Comparison of ENCODE assay signal across 10 cellular contexts in the genomic region with DNA sequence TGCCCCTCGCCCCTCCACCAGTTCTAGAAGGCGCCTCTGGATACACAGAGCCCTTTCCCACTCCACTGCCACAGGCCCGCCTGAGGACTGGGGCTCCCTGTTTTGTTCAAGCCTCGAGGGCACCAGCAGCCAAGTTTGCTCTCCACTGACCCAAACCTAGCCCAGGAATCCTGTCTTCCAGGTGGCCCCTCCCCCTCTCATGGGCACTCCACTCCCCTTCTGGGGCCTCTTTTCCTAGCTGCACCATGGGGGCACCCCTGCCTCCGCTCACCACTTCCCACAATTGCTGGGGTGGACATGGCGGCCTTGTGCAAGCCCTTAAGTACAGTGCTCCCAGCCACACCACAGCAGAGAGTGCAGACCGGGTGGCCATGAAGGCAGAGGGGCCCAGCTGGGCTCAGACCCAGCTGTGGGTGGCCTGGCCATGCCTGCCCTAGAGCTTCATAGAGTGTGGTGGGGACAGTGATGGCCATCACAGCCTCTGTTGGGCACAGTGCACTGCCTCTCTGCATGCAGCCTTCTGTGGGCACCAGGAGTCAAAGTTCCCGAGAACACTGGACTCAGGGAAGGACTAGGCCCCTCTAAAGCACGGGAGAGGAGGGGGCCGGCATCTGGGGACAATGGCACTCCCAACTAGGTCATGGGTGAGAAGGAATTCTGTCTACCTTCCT. TPM values are rescaled to one million over a fixed set of nuclear protein-coding genes. Genes with fewer than 3 reads are reported as not detected.
DNase-seq lines count a peak whose midpoint lies in the region; ATAC-seq and TF ChIP-seq lines count a peak whose summit lies in the region.
"Had no signal": no experiment of that assay in that cellular context is flagged by ENCODE, and none has a peak within 500 bp of the region (broad histone marks: within the 10 kb centered on the region; RNA-seq: fewer than 3 reads in every experiment).

No MANE protein-coding gene starts in this region.

- TF ChIP-seq CTCF in Panc1 (IDR thresholded peaks at IDR 0.05): no peak
- peak in 1 of 6 experiments; percentile 1 for TF ChIP-seq CTCF in esophagus squamous epithelium (IDR thresholded peaks at IDR 0.05)
- TF ChIP-seq CTCF in neural progenitor cell (IDR thresholded peaks at IDR 0.05): no peak
- no peak for TF ChIP-seq CTCF in upper lobe of right lung (IDR thresholded peaks at IDR 0.05)

- H3K27ac ChIP-seq in Panc1 (ENCODE audit: low read length): peak overlapping the region; percentile 12; the same call in 1 of the 2 replicates
- peak overlapping the region; percentile 77 to 94 (median 91) for H3K27ac ChIP-seq in esophagus squamous epithelium
- no peak overlapping the region for H3K27ac ChIP-seq in neural progenitor cell
- peak overlapping the region; percentile 78 for H3K27ac ChIP-seq in upper lobe of right lung

- peaks cover 28% of the 10 kb centered on the region for H3K4me1 Mint-ChIP-seq in neural progenitor cell

- H3F3A ChIP-seq in neural progenitor cell (ENCODE audit: low read depth): peaks cover 10% of the 10 kb centered on the region

- intact Hi-C loops in Panc1 (cut with micrococcal nuclease; ENCODE audit: unreplicated experiment): no loop called here
- intact Hi-C loops in esophagus squamous epithelium (cut with DNase I): loop anchor here (10.0 kb wide), 1 partner anchor 78 kb away; no protein-coding TSS in a partner anchor
- intact Hi-C loops in upper lobe of right lung (cut with DNase I): no loop called here

- H3K4me2 ChIP-seq in neural progenitor cell: peak overlapping the region; percentile 88

- peaks cover 15% of the 10 kb centered on the region for H3K79me2 ChIP-seq in neural progenitor cell (ENCODE audit: low read depth)

- DNase-seq in Panc1 (ENCODE audit: low read depth, low spot score) (no peak), esophagus squamous epithelium (lab: John Stamatoyannopoulos, UW) (no peak), neural progenitor cell (ENCODE audit: low spot score) (no peak), upper lobe of right lung (no peak), activated T-cell treated with anti-CD3 and anti-CD28 coated beads for 4 hours (no peak)
- DNase-seq: GDM1; hippocampal formation; stimulated activated naive B cell treated with anti-CD40 and anti-IgM and Interleukin-4, amounts not matched to agents 10 μg/mL and 1 μg/mL and 100 μg/mL, for 72 hours had no signal

- H3K4me3 ChIP-seq in Panc1 (ENCODE audit: low read depth in 2 of 2, low read length in 2 of 2) (peak overlapping the region in 1 of 2 experiments; percentile 59; a peak in 2 of 4 replicates), esophagus squamous epithelium (peak overlapping the region; percentile 56 to 72 (median 68)), neural progenitor cell (peak overlapping the region; percentile 65), upper lobe of right lung (peak overlapping the region; percentile 69)

- H3K36me3 Mint-ChIP-seq in neural progenitor cell: no peaks in the 10 kb centered on the region
- H3K36me3 Mint-ChIP-seq: stimulated activated naive B cell treated with anti-CD40 and anti-IgM and Interleukin-4, amounts not matched to agents 10 μg/mL and 1 μg/mL and 100 μg/mL, for 72 hours had no signal

- no peaks in the 10 kb centered on the region for H3K9me3 ChIP-seq in Panc1 (ENCODE audit: control insufficient read depth, insufficient read depth, low read depth, low read length)
- H3K9me3 ChIP-seq in esophagus squamous epithelium: no peaks in the 10 kb centered on the region
- no peaks in the 10 kb centered on the region for H3K9me3 ChIP-seq in neural progenitor cell (ENCODE audit: low read depth)
- no peaks in the 10 kb centered on the region for H3K9me3 ChIP-seq in upper lobe of right lung

- no peak overlapping the region for H3K27ac Mint-ChIP-seq in neural progenitor cell
- H3K27ac Mint-ChIP-seq: stimulated activated naive B cell treated with anti-CD40 and anti-IgM and Interleukin-4, amounts not matched to agents 10 μg/mL and 1 μg/mL and 100 μg/mL, for 72 hours had no signal

- H3K27me3 ChIP-seq in Panc1 (ENCODE audit: control insufficient read depth, insufficient read depth, low read length) (no peaks in the 10 kb centered on the region), esophagus squamous epithelium (peaks cover 0 to 18% (median 0%) of the 10 kb centered on the region in 4 donors), neural progenitor cell (no peaks in the 10 kb centered on the region), upper lobe of right lung (no peaks in the 10 kb centered on the region)

- no peaks in the 10 kb centered on the region for H3K9me3 Mint-ChIP-seq in neural progenitor cell
- H3K9me3 Mint-ChIP-seq: stimulated activated naive B cell treated with anti-CD40 and anti-IgM and Interleukin-4, amounts not matched to agents 10 μg/mL and 1 μg/mL and 100 μg/mL, for 72 hours had no signal

- CTCF ChIA-PET in Panc1 (lab: Charles Lee): interaction anchor here (0.6 to 0.9 kb wide), 2 partner anchors 26 to 50 kb away, joined by 3 to 5 read pairs; no protein-coding TSS in a partner anchor

- in situ Hi-C loops in Panc1 (cut with HindIII; ENCODE audit: low pct_unique_long_range_greater_than_20kb, low sequenced_read_pairs): no loop called here

- peak overlapping the region; percentile 74 for H3K4me3 Mint-ChIP-seq in neural progenitor cell

- POLR2A ChIA-PET in Panc1 (lab: Charles Lee): no interaction called here

- BruUV-seq in Panc1 (replicated peaks; lab: Mats Ljungman, UMichigan): no TSS peak

- no peak overlapping the region for H3K9ac ChIP-seq in neural progenitor cell

- WGBS in esophagus squamous epithelium, 2 donors: 54 to 66% methylated on average over 2 to 4 of the region's 10 CpGs

- no peaks in the 10 kb centered on the region for H3K36me3 ChIP-seq in Panc1 (ENCODE audit: control insufficient read depth, insufficient read depth, low read length)
- peaks cover 0 to 24% (median 0%) of the 10 kb centered on the region in 3 donors for H3K36me3 ChIP-seq in esophagus squamous epithelium
- H3K36me3 ChIP-seq in neural progenitor cell: no peaks in the 10 kb centered on the region
- H3K36me3 ChIP-seq in upper lobe of right lung: peaks cover 25% of the 10 kb centered on the region

- no peak overlapping the region for H2AFZ ChIP-seq in neural progenitor cell (replicated peaks)

- ATAC-seq in Panc1: no peak
- ATAC-seq in upper lobe of right lung: no peak
- ATAC-seq in GM21447 (IDR thresholded peaks at IDR 0.05; ENCODE audit: unreplicated experiment): no peak
- ATAC-seq in HG03139 (IDR thresholded peaks at IDR 0.05; ENCODE audit: unreplicated experiment): no peak

- peaks cover 5% of the 10 kb centered on the region for H3K27me3 Mint-ChIP-seq in neural progenitor cell (ENCODE audit: insufficient read depth, low read depth)
- H3K27me3 Mint-ChIP-seq: stimulated activated naive B cell treated with anti-CD40 and anti-IgM and Interleukin-4, amounts not matched to agents 10 μg/mL and 1 μg/mL and 100 μg/mL, for 72 hours had no signal

- H3K4me1 ChIP-seq in Panc1 (ENCODE audit: control insufficient read depth, insufficient read depth, low read length) (peaks cover 15% of the 10 kb centered on the region), esophagus squamous epithelium (peaks cover 11 to 75% (median 25%) of the 10 kb centered on the region in 3 donors), neural progenitor cell (peaks cover 26% of the 10 kb centered on the region), upper lobe of right lung (peaks cover 21% of the 10 kb centered on the region)

- no peak for TF ChIP-seq POLR2A in esophagus squamous epithelium (IDR thresholded peaks at IDR 0.05)

- peaks cover 37% of the 10 kb centered on the region for H4K20me1 ChIP-seq in neural progenitor cell (ENCODE audit: low read depth)

RNA-seq across cellular contexts. Expression of a gene that starts 1.3 kb away (rescaled TPM):
- total RNA-seq in Panc1 (2021; ENCODE audit: unreplicated experiment) (107 TPM), esophagus squamous epithelium (100 to 1,000 TPM in 1 of 4 donors, 10 to 100 TPM in 3; 10.7 to 313 (median 60.7) TPM), neural progenitor cell (ENCODE audit: low replicate concordance) (12.4 and 22.9 TPM in 2 replicates), upper lobe of right lung (410 TPM)
- polyA plus RNA-seq in Panc1 (2012; ENCODE audit: insufficient read length): 157 TPM

RNA-seq across cellular contexts. Expression of a gene that starts 30.7 kb away (rescaled TPM):
- total RNA-seq in Panc1 (2021; ENCODE audit: unreplicated experiment) (18.0 TPM), esophagus squamous epithelium (10 to 100 TPM in 1 of 4 donors, 1 to 10 TPM in 3; 3.4 to 10.9 (median 7.1) TPM), neural progenitor cell (ENCODE audit: low replicate concordance) (67.1 and 76.5 TPM in 2 replicates), upper lobe of right lung (16.8 TPM)
- 12.5 TPM for polyA plus RNA-seq in Panc1 (2012; ENCODE audit: insufficient read length)
